ENCODE assay signal across 17 cellular contexts in the genomic region with DNA sequence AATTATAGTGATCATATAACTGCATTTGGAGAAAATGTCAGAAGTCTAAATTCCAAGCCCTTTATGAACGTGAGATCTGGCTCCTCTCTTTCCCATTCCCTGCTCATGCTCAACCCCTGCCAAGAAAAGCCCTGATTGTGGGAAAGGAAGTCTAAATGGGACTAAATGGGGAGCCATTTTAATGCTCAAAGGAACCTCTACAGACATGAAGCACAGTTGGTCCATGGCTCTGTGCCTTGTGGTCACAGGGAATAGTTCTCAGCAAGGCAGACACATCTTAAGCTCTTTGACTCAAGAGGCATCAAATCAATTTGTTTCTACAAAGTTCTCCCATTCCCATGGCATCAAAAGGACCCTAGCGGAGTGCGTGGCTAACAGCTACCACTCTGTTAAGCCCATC.
"Had no signal": no experiment of that assay in that cellular context is flagged by ENCODE, and none has a peak within 500 bp of the region (broad histone marks: within the 10 kb centered on the region; RNA-seq: fewer than 3 reads in every experiment).

No MANE protein-coding gene starts in this region.

- H3K36me3 Mint-ChIP-seq: activated CD4-positive, alpha-beta memory T cell treated with anti-CD3 and anti-CD28 coated beads for 36 hours; brain; immature natural killer cell; natural killer cell treated with Interleukin-12 subunit alpha and Interleukin-12 subunit beta and Interleukin-15 and Interleukin-18, amount 100 ng/mL, for 72 hours; T-cell had no signal

- H3K4me3 Mint-ChIP-seq: activated CD4-positive, alpha-beta memory T cell treated with anti-CD3 and anti-CD28 coated beads for 36 hours; activated naive CD8-positive, alpha-beta T cell treated with anti-CD3 and anti-CD28 coated beads, Interleukin-2, amount 50 U/mL, for 24 hours; brain; endodermal cell; immature natural killer cell; natural killer cell treated with Interleukin-12 subunit alpha and Interleukin-12 subunit beta and Interleukin-15 and Interleukin-18, amount 100 ng/mL, for 72 hours; T-cell had no signal

- H3K9me3 ChIP-seq: mucosa of descending colon, stomach had no signal

- H3K27ac Mint-ChIP-seq: activated CD4-positive, alpha-beta memory T cell treated with anti-CD3 and anti-CD28 coated beads for 36 hours; activated naive CD8-positive, alpha-beta T cell treated with anti-CD3 and anti-CD28 coated beads, Interleukin-2, amount 50 U/mL, for 24 hours; brain; endodermal cell; immature natural killer cell; natural killer cell treated with Interleukin-12 subunit alpha and Interleukin-12 subunit beta and Interleukin-15 and Interleukin-18, amount 100 ng/mL, for 72 hours; T-cell had no signal

- H3K4me3 ChIP-seq: lung, mucosa of descending colon, stomach had no signal

- DNase-seq: activated CD4-positive, alpha-beta memory T cell treated with anti-CD3 and anti-CD28 coated beads for 36 hours; activated gamma-delta T cell treated with Interleukin-2 at 50 U/mL for 16 hours; activated naive CD8-positive, alpha-beta T cell treated with anti-CD3 and anti-CD28 coated beads, Interleukin-2, amount 50 U/mL, for 24 hours; activated T-cell treated with anti-CD3 and anti-CD28 coated beads, Interleukin-2, amount 50 U/mL, for 48 hours; dermis blood vessel endothelial cell; endodermal cell; erythroblast; glutamatergic neuron; immature natural killer cell; mucosa of descending colon; stimulated activated CD4-positive, alpha-beta T cell treated with anti-CD3 and anti-CD28 coated beads, Interleukin-4, amount 100 ng/mL, for 4 hours; stomach; T-cell; T1000 had no signal

- H3K36me3 ChIP-seq: stomach had no signal

- H3K9me3 Mint-ChIP-seq: activated CD4-positive, alpha-beta memory T cell treated with anti-CD3 and anti-CD28 coated beads for 36 hours; activated naive CD8-positive, alpha-beta T cell treated with anti-CD3 and anti-CD28 coated beads, Interleukin-2, amount 50 U/mL, for 24 hours; brain; endodermal cell; natural killer cell treated with Interleukin-12 subunit alpha and Interleukin-12 subunit beta and Interleukin-15 and Interleukin-18, amount 100 ng/mL, for 72 hours; T-cell had no signal
